ENCODE assay signal across 12 cellular contexts in genomic region chr17:57918017-57918895, GRCh38. TPM values are rescaled to one million over a fixed set of nuclear protein-coding genes. Genes with fewer than 3 reads are reported as not detected.
DNase-seq lines count a peak whose midpoint lies in the region; ATAC-seq and TF ChIP-seq lines count a peak whose summit lies in the region.
"Had no signal": no experiment of that assay in that cellular context is flagged by ENCODE, and none has a peak within 500 bp of the region (broad histone marks: within the 10 kb centered on the region; RNA-seq: fewer than 3 reads in every experiment).

No MANE protein-coding gene starts in this region.

- peak overlapping the region in 2 of 3 experiments; percentile 89 to 95 for H3K27ac Mint-ChIP-seq in nephron
- H3K27ac Mint-ChIP-seq: activated CD4-positive, alpha-beta T cell treated with anti-CD3 and anti-CD28 coated beads, Interleukin-2, amount 10 ng/mL, durations not matched to agents 24 days and 14 days; CD8-positive, alpha-beta T cell had no signal

- H3K4me1 Mint-ChIP-seq in nephron: peaks cover 88% of the 10 kb centered on the region
- H3K4me1 Mint-ChIP-seq: activated CD4-positive, alpha-beta T cell treated with anti-CD3 and anti-CD28 coated beads, Interleukin-2, amount 10 ng/mL, durations not matched to agents 24 days and 14 days had no signal

- H3K27me3 Mint-ChIP-seq in nephron (ENCODE audit: low read depth): peaks cover 4% of the 10 kb centered on the region

- H3K9me3 Mint-ChIP-seq in nephron: no peaks in the 10 kb centered on the region
- H3K9me3 Mint-ChIP-seq: activated CD4-positive, alpha-beta T cell treated with anti-CD3 and anti-CD28 coated beads, Interleukin-2, amount 10 ng/mL, durations not matched to agents 24 days and 14 days; CD8-positive, alpha-beta T cell had no signal

- H3K36me3 Mint-ChIP-seq in nephron (ENCODE audit: low read depth): no peaks in the 10 kb centered on the region
- H3K36me3 Mint-ChIP-seq: CD8-positive, alpha-beta T cell had no signal

- H3K27me3 ChIP-seq in ectodermal cell (ENCODE audit: control insufficient read depth, insufficient read depth, low read length, poor library complexity, severe bottlenecking): no peaks in the 10 kb centered on the region

- no peaks in the 10 kb centered on the region for H3K9me3 ChIP-seq in ectodermal cell (ENCODE audit: control insufficient read depth, low read length)

- no peak overlapping the region for H3K4me3 Mint-ChIP-seq in nephron
- H3K4me3 Mint-ChIP-seq: activated CD4-positive, alpha-beta T cell treated with anti-CD3 and anti-CD28 coated beads, Interleukin-2, amount 10 ng/mL, durations not matched to agents 24 days and 14 days; CD8-positive, alpha-beta T cell had no signal

- no peaks in the 10 kb centered on the region for H3K36me3 ChIP-seq in ectodermal cell (ENCODE audit: control insufficient read depth, insufficient read depth, low read length)

- ATAC-seq in HG03521 (IDR thresholded peaks at IDR 0.05; ENCODE audit: unreplicated experiment): no peak
- no peak for ATAC-seq in GM19397 (IDR thresholded peaks at IDR 0.05; ENCODE audit: unreplicated experiment)
- ATAC-seq: CD8-positive, alpha-beta T cell had no signal

- 62 to 81% methylated on average over 3 to 5 of the region's 5 CpGs for WGBS in ectodermal cell, 2 experiments

- H3K27ac ChIP-seq in ectodermal cell (ENCODE audit: insufficient read depth, low read depth, low read length, poor library complexity, severe bottlenecking): peak overlapping the region; percentile 97

- peak; percentile 49 for DNase-seq in AG08395 (ENCODE audit: low spot score)
- peak; percentile 50 for DNase-seq in NCI-H69 (lab: John Stamatoyannopoulos, UW)
- DNase-seq in activated CD8-positive, alpha-beta memory T cell treated with anti-CD3 and anti-CD28 coated beads, Interleukin-2, amount 50 U/mL, for 4 hours: no peak
- DNase-seq in NCI-H345 (lab: John Stamatoyannopoulos, UW): no peak
- DNase-seq: activated CD4-positive, alpha-beta T cell treated with anti-CD3 and anti-CD28 coated beads, Interleukin-2, amount 10 ng/mL, durations not matched to agents 24 days and 14 days; CD8-positive, alpha-beta T cell; NCI-H1417 treated with DMSO at 0.1 percent for 48 hours; OCI-M1 had no signal

- peaks cover 77% of the 10 kb centered on the region for H3K4me1 ChIP-seq in ectodermal cell (ENCODE audit: control insufficient read depth, insufficient read depth, low read length)

- no peak for TF ChIP-seq CTCF in nephron (IDR thresholded peaks at IDR 0.05; ENCODE audit: unreplicated experiment in 3 of 3)

- no peak overlapping the region for H3K4me3 ChIP-seq in ectodermal cell (ENCODE audit: insufficient read depth, low read depth, low read length)

RNA-seq across cellular contexts. Expression of gene CUEDC1, which starts 37.0 kb away (rescaled TPM):
- polyA plus RNA-seq in ectodermal cell (2013, experiment 1 of 4): 32.6 TPM
- polyA plus RNA-seq in ectodermal cell (2013, experiment 2 of 4): 26.0 TPM
- 19.9 TPM for polyA plus RNA-seq in ectodermal cell (2013, experiment 3 of 4)
- polyA plus RNA-seq in ectodermal cell (2013, experiment 4 of 4): 21.5 TPM

Comparison
In these comparisons a context has a peak if more than half of its experiments do, and no peak if none do; other contexts are left out.
1. DNase-seq: peak in AG08395 (single experiment) and NCI-H69 (single experiment); none in activated CD8-positive, alpha-beta memory T cell treated with anti-CD3 and anti-CD28 coated beads, Interleukin-2, amount 50 U/mL, for 4 hours (single experiment) and NCI-H345 (single experiment).